Comparison of ENCODE assay signal across 16 cellular contexts in genomic region chr15:44397869-44398268, GRCh38.
"Had no signal": no experiment of that assay in that cellular context is flagged by ENCODE, and none has a peak within 500 bp of the region (broad histone marks: within the 10 kb centered on the region; RNA-seq: fewer than 3 reads in every experiment).

No MANE protein-coding gene starts in this region.

- H3K4me3 Mint-ChIP-seq: activated B cell treated with CpG ODN at 0.5 μM for 24 hours; activated CD8-positive, alpha-beta T cell treated with anti-CD3 and anti-CD28 coated beads for 36 hours; activated naive CD4-positive, alpha-beta T cell treated with anti-CD3 and anti-CD28 coated beads for 36 hours; naive B cell; T-cell had no signal

- H3K9me3 Mint-ChIP-seq: activated B cell treated with CpG ODN at 0.5 μM for 24 hours; activated CD8-positive, alpha-beta T cell treated with anti-CD3 and anti-CD28 coated beads for 36 hours; activated naive CD4-positive, alpha-beta T cell treated with anti-CD3 and anti-CD28 coated beads for 36 hours; naive B cell; T-cell had no signal

- H3K27me3 Mint-ChIP-seq: activated B cell treated with CpG ODN at 0.5 μM for 24 hours; activated CD8-positive, alpha-beta T cell treated with anti-CD3 and anti-CD28 coated beads for 36 hours; naive B cell; T-cell had no signal

- H3K9me3 ChIP-seq: colonic mucosa, left ventricle myocardium inferior, neutrophil, thyroid gland had no signal

- H3K36me3 ChIP-seq: colonic mucosa, thyroid gland had no signal

- H3K27ac ChIP-seq: colonic mucosa, left ventricle myocardium inferior, neutrophil, thyroid gland had no signal

- H3K36me3 Mint-ChIP-seq: naive B cell had no signal

- H3K27ac Mint-ChIP-seq: activated B cell treated with CpG ODN at 0.5 μM for 24 hours; activated CD8-positive, alpha-beta T cell treated with anti-CD3 and anti-CD28 coated beads for 36 hours; activated naive CD4-positive, alpha-beta T cell treated with anti-CD3 and anti-CD28 coated beads for 36 hours; T-cell had no signal

- H3K4me3 ChIP-seq: colonic mucosa, left ventricle myocardium inferior, thyroid gland had no signal

- DNase-seq: activated B cell treated with CpG ODN at 0.5 μM for 24 hours; activated CD4-positive, alpha-beta T cell treated with anti-CD3 and anti-CD28 coated beads for 4 hours; activated CD8-positive, alpha-beta T cell treated with anti-CD3 and anti-CD28 coated beads for 36 hours; activated naive CD4-positive, alpha-beta T cell treated with anti-CD3 and anti-CD28 coated beads for 36 hours; activated T-cell treated with anti-CD3 and anti-CD28 coated beads, Interleukin-2, amount 50 U/mL, for 1 hour; colonic mucosa; foreskin melanocyte; kidney; left ventricle myocardium inferior; mammary epithelial cell; naive B cell; retina; stimulated activated naive CD4-positive, alpha-beta T cell; T-cell; thyroid gland had no signal

- ATAC-seq: activated CD8-positive, alpha-beta T cell treated with anti-CD3 and anti-CD28 coated beads for 36 hours; T-cell had no signal

- H3K4me1 ChIP-seq: colonic mucosa, left ventricle myocardium inferior, thyroid gland had no signal
